1 cellular context compared by ENCODE assay signal in genomic region chr10:74786126-74786525, GRCh38.
TF ChIP-seq lines count a peak whose summit lies in the region.

No MANE protein-coding gene starts in this region.

TF ChIP-seq in HepG2, 621 proteins besides CTCF, POLR2A, EP300 and RAD21 (continued from another document):
- no peak for TF ChIP-seq GMEB2 (CRISPR knock-in tag; IDR thresholded peaks at IDR 0.05; ENCODE audit: low read depth)
- no peak for TF ChIP-seq ZNF33B (CRISPR knock-in tag; IDR thresholded peaks at IDR 0.05)
- TF ChIP-seq ZNF777 (CRISPR knock-in tag; IDR thresholded peaks at IDR 0.05), result no peak
- TF ChIP-seq MLXIP (CRISPR knock-in tag; IDR thresholded peaks at IDR 0.05; ENCODE audit: borderline replicate concordance), result no peak
- TF ChIP-seq RBM39 (IDR thresholded peaks at IDR 0.05; ENCODE audit: low read depth, low read length, poor library complexity, severe bottlenecking), result no peak
- TF ChIP-seq ZNF841 (CRISPR knock-in tag; IDR thresholded peaks at IDR 0.05; ENCODE audit: borderline replicate concordance), result no peak
- TF ChIP-seq ZFP90 (CRISPR knock-in tag; IDR thresholded peaks at IDR 0.05; ENCODE audit: borderline replicate concordance), result no peak
- no peak for TF ChIP-seq ELF3 (CRISPR knock-in tag; IDR thresholded peaks at IDR 0.05)
- no peak for TF ChIP-seq RFX1 (IDR thresholded peaks at IDR 0.05)
- no peak for TF ChIP-seq TMF1 (CRISPR knock-in tag; IDR thresholded peaks at IDR 0.05; ENCODE audit: low read depth)
- TF ChIP-seq CEBPB (IDR thresholded peaks at IDR 0.05; ENCODE audit: borderline replicate concordance, low read depth, low read length), result no peak
- no peak for TF ChIP-seq ADNP (CRISPR knock-in tag; IDR thresholded peaks at IDR 0.05)
